Comparison of ENCODE assay signal across 16 cellular contexts in the genomic region with DNA sequence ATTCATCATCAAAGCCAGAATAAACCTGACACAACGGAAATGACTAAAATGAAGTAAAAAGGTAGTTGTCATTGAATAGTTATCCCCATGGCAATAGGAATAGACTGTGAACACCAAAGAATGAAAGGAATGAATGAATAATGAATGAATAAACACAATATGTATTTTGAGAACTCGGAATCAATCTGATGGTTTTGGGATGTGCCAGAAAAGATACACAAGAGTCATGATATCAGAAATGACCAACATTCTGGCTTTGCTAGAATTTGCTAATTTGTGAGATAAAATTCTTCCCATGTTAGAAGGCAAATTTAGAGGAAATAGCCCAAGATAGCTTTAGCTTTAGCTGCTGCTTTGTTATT.
DNase-seq lines count a peak whose midpoint lies in the region; ATAC-seq and TF ChIP-seq lines count a peak whose summit lies in the region.
"Had no signal": no experiment of that assay in that cellular context is flagged by ENCODE, and none has a peak within 500 bp of the region (broad histone marks: within the 10 kb centered on the region; RNA-seq: fewer than 3 reads in every experiment).

No MANE protein-coding gene starts in this region.

- H3K4me1 ChIP-seq in RWPE2 (ENCODE audit: insufficient read depth, poor library complexity, severe bottlenecking) = peaks cover 48% of the 10 kb centered on the region
- H3K4me1 ChIP-seq: parathyroid adenoma, upper lobe of right lung had no signal

- no peaks in the 10 kb centered on the region for H3K36me3 ChIP-seq in RWPE2 (ENCODE audit: low read depth)
- H3K36me3 ChIP-seq: upper lobe of right lung, WERI-Rb-1 had no signal

- intact Hi-C loops in natural killer cell (cut with micrococcal nuclease) = no loop called here

- H3K9me3 ChIP-seq in RWPE2 (ENCODE audit: severe bottlenecking) = no peaks in the 10 kb centered on the region
- H3K9me3 ChIP-seq: upper lobe of right lung had no signal

- no peaks in the 10 kb centered on the region for H3K27me3 ChIP-seq in RWPE2 (ENCODE audit: insufficient read depth, poor library complexity, severe bottlenecking)
- H3K27me3 ChIP-seq: upper lobe of right lung had no signal

- no peak overlapping the region for H3K4me3 ChIP-seq in RWPE2 (ENCODE audit: severe bottlenecking)
- H3K4me3 ChIP-seq: GM12878, upper lobe of right lung had no signal

- peaks cover 21% of the 10 kb centered on the region for H3K4me1 Mint-ChIP-seq in progenitor cell of endocrine pancreas (ENCODE audit: low read depth)
- H3K4me1 Mint-ChIP-seq in natural killer cell = no peaks in the 10 kb centered on the region

- H3K36me3 Mint-ChIP-seq in progenitor cell of endocrine pancreas (ENCODE audit: insufficient read depth) (no peaks in the 10 kb centered on the region), natural killer cell (no peaks in the 10 kb centered on the region)

- no peaks in the 10 kb centered on the region for H3K27me3 Mint-ChIP-seq in progenitor cell of endocrine pancreas
- H3K27me3 Mint-ChIP-seq in natural killer cell (ENCODE audit: low read depth in 2 of 2) = peaks cover 3 to 9% of the 10 kb centered on the region in 2 donors

- H3K27ac ChIP-seq in RWPE2 (ENCODE audit: poor library complexity, severe bottlenecking) = peak overlapping the region; percentile 99
- H3K27ac ChIP-seq in epithelial cell of prostate = peak overlapping the region; percentile 95
- H3K27ac ChIP-seq: parathyroid adenoma, upper lobe of right lung, WERI-Rb-1 had no signal

- DNase-seq in GM04503 (ENCODE audit: low read depth) (peak; percentile 84), RWPE2 (ENCODE audit: low spot score) (no peak), epithelial cell of prostate (ENCODE audit: low read depth, low spot score) (no peak), progenitor cell of endocrine pancreas (ENCODE audit: low spot score, unreplicated experiment) (no peak), natural killer cell (no peak), NCI-H1417 treated with DMSO at 0.1 percent for 48 hours (lab: John Stamatoyannopoulos, UW) (no peak)
- DNase-seq: activated CD8-positive, alpha-beta memory T cell treated with anti-CD3 and anti-CD28 coated beads, Interleukin-2, amount 50 U/mL, for 4 hours; effector CD8-positive, alpha-beta T cell; NCI-H146; upper lobe of right lung; WERI-Rb-1 had no signal

- no peak overlapping the region for H3K4me3 Mint-ChIP-seq in progenitor cell of endocrine pancreas (ENCODE audit: low read depth)
- no peak overlapping the region for H3K4me3 Mint-ChIP-seq in natural killer cell

- TF ChIP-seq CTCF in RWPE2 (IDR thresholded peaks at IDR 0.05; ENCODE audit: poor library complexity, severe bottlenecking) (no peak), progenitor cell of endocrine pancreas (IDR thresholded peaks at IDR 0.05; ENCODE audit: unreplicated experiment) (no peak), natural killer cell (IDR thresholded peaks at IDR 0.05) (no peak)

- H3K27ac Mint-ChIP-seq in progenitor cell of endocrine pancreas (peak overlapping the region; percentile 72), natural killer cell (no peak overlapping the region)

- H3K9me3 Mint-ChIP-seq in progenitor cell of endocrine pancreas (ENCODE audit: low read depth) = peaks cover 4% of the 10 kb centered on the region
- H3K9me3 Mint-ChIP-seq in natural killer cell = no peaks in the 10 kb centered on the region

- ATAC-seq in RWPE2 (ENCODE audit: low read depth) (peak; percentile 58), HG03521 (IDR thresholded peaks at IDR 0.05; ENCODE audit: unreplicated experiment) (no peak), natural killer cell (no peak), HG02678 (IDR thresholded peaks at IDR 0.05; ENCODE audit: unreplicated experiment) (no peak)
- ATAC-seq: GM12878, HepG2, upper lobe of right lung had no signal
